ENCODE assay signal across 2 cellular contexts in the genomic region with DNA sequence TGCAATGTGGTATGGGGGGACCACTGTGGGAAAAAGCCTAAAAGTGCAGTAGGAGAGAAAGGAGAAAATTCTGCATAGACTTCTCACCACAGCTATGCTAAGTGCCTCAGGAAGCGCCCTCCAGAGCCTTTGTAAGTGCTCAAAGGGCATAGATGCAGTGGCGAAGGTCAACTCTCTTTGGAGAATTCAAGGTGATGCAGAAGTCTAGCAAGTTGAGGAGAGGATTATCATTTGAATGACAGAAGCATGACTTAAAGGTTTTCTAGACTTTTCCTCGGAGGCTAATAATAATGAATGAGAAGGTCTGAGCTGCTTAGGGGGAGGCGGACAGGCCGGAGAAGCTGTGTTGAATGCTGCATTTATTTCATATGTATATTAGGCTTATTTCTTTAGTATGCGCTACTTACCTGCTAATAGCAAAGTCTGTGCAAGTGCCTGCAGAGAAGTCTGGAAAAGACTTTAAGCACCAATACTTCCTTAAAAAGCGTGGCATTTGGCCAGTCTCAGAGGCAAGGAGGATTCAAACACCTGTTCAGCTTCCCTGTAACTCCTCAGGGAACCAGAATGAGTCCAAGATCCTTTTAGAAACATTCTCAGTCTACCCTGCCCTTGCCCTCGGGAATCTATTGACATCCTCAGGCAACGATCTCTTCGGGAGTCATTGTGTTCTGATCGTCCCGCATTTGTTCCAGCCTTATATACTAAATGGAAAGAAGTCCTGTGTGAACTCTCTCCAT.
TF ChIP-seq lines count a peak whose summit lies in the region.

No MANE protein-coding gene starts in this region.

TF ChIP-seq in GM23338, 12 proteins besides CTCF, POLR2A, EP300 and RAD21 (continues in another document):
- TF ChIP-seq POLR2AphosphoS5 (IDR thresholded peaks at IDR 0.05; ENCODE audit: low read depth) (0 out of 2 replicates have a peak, but pooled peaks have one; percentile 19), NANOG (IDR thresholded peaks at IDR 0.05; ENCODE audit: borderline replicate concordance) (peak; percentile 77), EZH2 (IDR thresholded peaks at IDR 0.05; ENCODE audit: low read depth, unreplicated experiment) (no peak), JUNB (IDR thresholded peaks at IDR 0.05; ENCODE audit: unreplicated experiment) (no peak), CREB1 (CRISPR knock-in tag; IDR thresholded peaks at IDR 0.05; ENCODE audit: low read depth) (peak; percentile 43; the same call in 1 of the 2 replicates), ZNF331 (CRISPR knock-in tag; IDR thresholded peaks at IDR 0.05; ENCODE audit: low read depth) (no peak), ZNF114 (CRISPR knock-in tag; IDR thresholded peaks at IDR 0.05) (no peak), STAT1 (IDR thresholded peaks at IDR 0.05; ENCODE audit: unreplicated experiment) (no peak)
- TF ChIP-seq, protein P1, sequence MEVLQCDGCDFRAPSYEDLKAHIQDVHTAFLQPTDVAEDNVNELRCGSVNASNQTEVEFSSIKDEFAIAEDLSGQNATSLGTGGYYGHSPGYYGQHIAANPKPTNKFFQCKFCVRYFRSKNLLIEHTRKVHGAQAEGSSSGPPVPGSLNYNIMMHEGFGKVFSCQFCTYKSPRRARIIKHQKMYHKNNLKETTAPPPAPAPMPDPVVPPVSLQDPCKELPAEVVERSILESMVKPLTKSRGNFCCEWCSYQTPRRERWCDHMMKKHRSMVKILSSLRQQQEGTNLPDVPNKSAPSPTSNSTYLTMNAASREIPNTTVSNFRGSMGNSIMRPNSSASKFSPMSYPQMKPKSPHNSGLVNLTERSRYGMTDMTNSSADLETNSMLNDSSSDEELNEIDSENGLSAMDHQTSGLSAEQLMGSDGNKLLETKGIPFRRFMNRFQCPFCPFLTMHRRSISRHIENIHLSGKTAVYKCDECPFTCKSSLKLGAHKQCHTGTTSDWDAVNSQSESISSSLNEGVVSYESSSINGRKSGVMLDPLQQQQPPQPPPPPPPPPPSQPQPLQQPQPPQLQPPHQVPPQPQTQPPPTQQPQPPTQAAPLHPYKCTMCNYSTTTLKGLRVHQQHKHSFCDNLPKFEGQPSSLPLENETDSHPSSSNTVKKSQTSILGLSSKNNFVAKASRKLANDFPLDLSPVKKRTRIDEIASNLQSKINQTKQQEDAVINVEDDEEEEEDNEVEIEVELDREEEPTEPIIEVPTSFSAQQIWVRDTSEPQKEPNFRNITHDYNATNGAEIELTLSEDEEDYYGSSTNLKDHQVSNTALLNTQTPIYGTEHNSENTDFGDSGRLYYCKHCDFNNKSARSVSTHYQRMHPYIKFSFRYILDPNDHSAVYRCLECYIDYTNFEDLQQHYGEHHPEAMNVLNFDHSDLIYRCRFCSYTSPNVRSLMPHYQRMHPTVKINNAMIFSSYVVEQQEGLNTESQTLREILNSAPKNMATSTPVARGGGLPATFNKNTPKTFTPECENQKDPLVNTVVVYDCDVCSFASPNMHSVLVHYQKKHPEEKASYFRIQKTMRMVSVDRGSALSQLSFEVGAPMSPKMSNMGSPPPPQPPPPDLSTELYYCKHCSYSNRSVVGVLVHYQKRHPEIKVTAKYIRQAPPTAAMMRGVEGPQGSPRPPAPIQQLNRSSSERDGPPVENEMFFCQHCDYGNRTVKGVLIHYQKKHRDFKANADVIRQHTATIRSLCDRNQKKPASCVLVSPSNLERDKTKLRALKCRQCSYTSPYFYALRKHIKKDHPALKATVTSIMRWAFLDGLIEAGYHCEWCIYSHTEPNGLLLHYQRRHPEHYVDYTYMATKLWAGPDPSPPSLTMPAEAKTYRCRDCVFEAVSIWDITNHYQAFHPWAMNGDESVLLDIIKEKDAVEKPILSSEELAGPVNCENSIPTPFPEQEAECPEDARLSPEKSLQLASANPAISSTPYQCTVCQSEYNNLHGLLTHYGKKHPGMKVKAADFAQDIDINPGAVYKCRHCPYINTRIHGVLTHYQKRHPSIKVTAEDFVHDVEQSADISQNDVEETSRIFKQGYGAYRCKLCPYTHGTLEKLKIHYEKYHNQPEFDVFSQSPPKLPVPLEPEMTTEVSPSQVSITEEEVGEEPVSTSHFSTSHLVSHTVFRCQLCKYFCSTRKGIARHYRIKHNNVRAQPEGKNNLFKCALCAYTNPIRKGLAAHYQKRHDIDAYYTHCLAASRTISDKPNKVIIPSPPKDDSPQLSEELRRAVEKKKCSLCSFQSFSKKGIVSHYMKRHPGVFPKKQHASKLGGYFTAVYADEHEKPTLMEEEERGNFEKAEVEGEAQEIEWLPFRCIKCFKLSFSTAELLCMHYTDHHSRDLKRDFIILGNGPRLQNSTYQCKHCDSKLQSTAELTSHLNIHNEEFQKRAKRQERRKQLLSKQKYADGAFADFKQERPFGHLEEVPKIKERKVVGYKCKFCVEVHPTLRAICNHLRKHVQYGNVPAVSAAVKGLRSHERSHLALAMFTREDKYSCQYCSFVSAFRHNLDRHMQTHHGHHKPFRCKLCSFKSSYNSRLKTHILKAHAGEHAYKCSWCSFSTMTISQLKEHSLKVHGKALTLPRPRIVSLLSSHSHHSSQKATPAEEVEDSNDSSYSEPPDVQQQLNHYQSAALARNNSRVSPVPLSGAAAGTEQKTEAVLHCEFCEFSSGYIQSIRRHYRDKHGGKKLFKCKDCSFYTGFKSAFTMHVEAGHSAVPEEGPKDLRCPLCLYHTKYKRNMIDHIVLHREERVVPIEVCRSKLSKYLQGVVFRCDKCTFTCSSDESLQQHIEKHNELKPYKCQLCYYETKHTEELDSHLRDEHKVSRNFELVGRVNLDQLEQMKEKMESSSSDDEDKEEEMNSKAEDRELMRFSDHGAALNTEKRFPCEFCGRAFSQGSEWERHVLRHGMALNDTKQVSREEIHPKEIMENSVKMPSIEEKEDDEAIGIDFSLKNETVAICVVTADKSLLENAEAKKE (CRISPR knock-in tag; IDR thresholded peaks at IDR 0.05) = peak; percentile 95
- TF ChIP-seq, protein P2, sequence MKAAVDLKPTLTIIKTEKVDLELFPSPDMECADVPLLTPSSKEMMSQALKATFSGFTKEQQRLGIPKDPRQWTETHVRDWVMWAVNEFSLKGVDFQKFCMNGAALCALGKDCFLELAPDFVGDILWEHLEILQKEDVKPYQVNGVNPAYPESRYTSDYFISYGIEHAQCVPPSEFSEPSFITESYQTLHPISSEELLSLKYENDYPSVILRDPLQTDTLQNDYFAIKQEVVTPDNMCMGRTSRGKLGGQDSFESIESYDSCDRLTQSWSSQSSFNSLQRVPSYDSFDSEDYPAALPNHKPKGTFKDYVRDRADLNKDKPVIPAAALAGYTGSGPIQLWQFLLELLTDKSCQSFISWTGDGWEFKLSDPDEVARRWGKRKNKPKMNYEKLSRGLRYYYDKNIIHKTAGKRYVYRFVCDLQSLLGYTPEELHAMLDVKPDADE (IDR thresholded peaks at IDR 0.05) = no peak

TF ChIP-seq in HepG2, 621 proteins besides CTCF, POLR2A, EP300 and RAD21:
- no peak for TF ChIP-seq AHR (CRISPR knock-in tag; IDR thresholded peaks at IDR 0.05)
